ENCODE assay signal across 8 cellular contexts in genomic region chr17:73231363-73231762, GRCh38. TPM values are rescaled to one million over a fixed set of nuclear protein-coding genes. Genes with fewer than 3 reads are reported as not detected.
DNase-seq lines count a peak whose midpoint lies in the region; ATAC-seq and TF ChIP-seq lines count a peak whose summit lies in the region.

No MANE protein-coding gene starts in this region.

- H3K36me3 ChIP-seq in OCI-LY1 (ENCODE audit: insufficient read depth, low read length) (peaks cover 31% of the 10 kb centered on the region), mesenchymal stem cell (ENCODE audit: control insufficient read depth in 1 of 2, insufficient read depth in 2 of 2, low read depth in 1 of 2, low read length in 2 of 2) (peaks cover 3 to 15% of the 10 kb centered on the region in 2 experiments), uterus (no peaks in the 10 kb centered on the region)

- H3K27ac ChIP-seq in OCI-LY1 (ENCODE audit: low read depth, low read length, poor library complexity, severe bottlenecking) (peak overlapping the region; percentile 12), mesenchymal stem cell (ENCODE audit: low read length, poor library complexity, severe bottlenecking) (peak overlapping the region; percentile 46), uterus (peak overlapping the region; percentile 75 to 84)

- no peak for ATAC-seq in HG03175 (IDR thresholded peaks at IDR 0.05; ENCODE audit: unreplicated experiment)

- H4K20me1 ChIP-seq in OCI-LY1 (ENCODE audit: insufficient read depth, low read length): no peaks in the 10 kb centered on the region

- no peak overlapping the region for H2AK5ac ChIP-seq in mesenchymal stem cell (ENCODE audit: low read length, severe bottlenecking)

- peak overlapping the region; percentile 1 to 14 for H3K23ac ChIP-seq in mesenchymal stem cell (ENCODE audit: low read length in 2 of 2)

- peak overlapping the region; percentile 51 for H2BK120ac ChIP-seq in mesenchymal stem cell (ENCODE audit: low read depth, low read length)

- no peaks in the 10 kb centered on the region; the same call in 1 of the 2 replicates for H3F3A ChIP-seq in OCI-LY1 (ENCODE audit: insufficient read depth, low read length)

- no peak for TF ChIP-seq POLR2A in uterus (IDR thresholded peaks at IDR 0.05)

- no peak overlapping the region for H4K91ac ChIP-seq in mesenchymal stem cell (ENCODE audit: low read length)

- H3K14ac ChIP-seq in mesenchymal stem cell (ENCODE audit: low read length in 2 of 2): no peak overlapping the region

- no peak overlapping the region for H2BK5ac ChIP-seq in mesenchymal stem cell (ENCODE audit: low read depth, low read length, poor library complexity, severe bottlenecking)

- H2AFZ ChIP-seq in OCI-LY1 (ENCODE audit: low read length) (no peak overlapping the region), mesenchymal stem cell (ENCODE audit: low read depth, low read length) (no peak overlapping the region)

- H4K8ac ChIP-seq in mesenchymal stem cell (ENCODE audit: low read length): no peak overlapping the region

- H3K4me1 ChIP-seq in OCI-LY1 (ENCODE audit: insufficient read depth, low read length, severe bottlenecking) (peaks cover 50% of the 10 kb centered on the region), mesenchymal stem cell (ENCODE audit: control insufficient read depth, insufficient read depth, low read depth, low read length) (peaks cover 13% of the 10 kb centered on the region), uterus (no peaks in the 10 kb centered on the region)

- no peak overlapping the region for H3K4ac ChIP-seq in mesenchymal stem cell (ENCODE audit: low read depth in 1 of 2, low read length in 2 of 2)

- WGBS in mesenchymal stem cell: under 1% methylated on average over 20 of the region's 21 CpGs

- H3K4me2 ChIP-seq in OCI-LY1 (ENCODE audit: low read length) (peak overlapping the region; percentile 96), mesenchymal stem cell (ENCODE audit: low read length, poor library complexity, severe bottlenecking) (peak overlapping the region; percentile 89)

- peak; percentile 68 to 70 for DNase-seq in NCI-H524 (lab: John Stamatoyannopoulos, UW)
- DNase-seq in NCI-H524 treated with DMSO at 0.1 percent for 48 hours (lab: John Stamatoyannopoulos, UW): no peak
- peak; percentile 36 for DNase-seq in cerebellum (ENCODE audit: low spot score)
- peak; percentile 62 for DNase-seq in mesenchymal stem cell
- DNase-seq in uterus: no peak
- DNase-seq in OCI-M2 (lab: John Stamatoyannopoulos, UW; ENCODE audit: unreplicated experiment): no peak

- intact Hi-C loops in uterus (cut with DNase I; ENCODE audit: low total_unique reads): no loop called here

- H3K27me3 ChIP-seq in OCI-LY1 (ENCODE audit: insufficient read depth, low read length): no peaks in the 10 kb centered on the region
- H3K27me3 ChIP-seq in mesenchymal stem cell (ENCODE audit: control insufficient read depth in 1 of 2, insufficient read depth in 1 of 2, low read length in 2 of 2): no peaks in the 10 kb centered on the region
- H3K27me3 ChIP-seq in uterus: no peaks in the 10 kb centered on the region

- peaks cover 10% of the 10 kb centered on the region for H3K79me1 ChIP-seq in mesenchymal stem cell (replicated peaks; ENCODE audit: low read length, poor library complexity, severe bottlenecking)

- H3K79me2 ChIP-seq in OCI-LY1 (ENCODE audit: insufficient read depth, low read length): peaks cover 49% of the 10 kb centered on the region

- no peak for TF ChIP-seq CTCF in OCI-LY1 (IDR thresholded peaks at IDR 0.05; ENCODE audit: low read length)
- TF ChIP-seq CTCF in uterus (IDR thresholded peaks at IDR 0.05): no peak

- H3K9ac ChIP-seq in OCI-LY1 (ENCODE audit: low read length) (peak overlapping the region; percentile 95), mesenchymal stem cell (ENCODE audit: low read length) (peak overlapping the region; percentile 93)

- H2BK15ac ChIP-seq in mesenchymal stem cell (ENCODE audit: low read depth, poor library complexity, severe bottlenecking): no peak overlapping the region

- no peaks in the 10 kb centered on the region for H3K9me2 ChIP-seq in OCI-LY1 (ENCODE audit: low read depth, low read length)

- no peaks in the 10 kb centered on the region for H3K9me3 ChIP-seq in OCI-LY1 (ENCODE audit: low read length)
- no peaks in the 10 kb centered on the region for H3K9me3 ChIP-seq in mesenchymal stem cell (ENCODE audit: control insufficient read depth, low read length)
- no peaks in the 10 kb centered on the region for H3K9me3 ChIP-seq in uterus

- no peak overlapping the region for H2BK12ac ChIP-seq in mesenchymal stem cell (ENCODE audit: low read length in 2 of 2)

- H3K4me3 ChIP-seq in OCI-LY1 (ENCODE audit: low read depth, low read length, poor library complexity, severe bottlenecking): peak overlapping the region; percentile 97
- peak overlapping the region; percentile 98 to 99 for H3K4me3 ChIP-seq in mesenchymal stem cell (ENCODE audit: insufficient read depth in 1 of 2, low read depth in 1 of 2, low read length in 2 of 2)
- peak overlapping the region; percentile 92 to 97 for H3K4me3 ChIP-seq in uterus

- H3K18ac ChIP-seq in mesenchymal stem cell (ENCODE audit: low read depth in 1 of 2, low read length in 2 of 2): peak overlapping the region; percentile 49 to 97

RNA-seq across cellular contexts. Expression of gene CPSF4L, which starts 30.3 kb away (rescaled TPM):
- not detected for total RNA-seq in cerebellum
- polyA plus RNA-seq in mesenchymal stem cell (2013, experiment 1 of 2): not detected
- polyA plus RNA-seq in mesenchymal stem cell (2013, experiment 2 of 2): not detected
- under 1 TPM in 1 of 4 donors, not detected in 3; 0.34 TPM for total RNA-seq in uterus

RNA-seq across cellular contexts. Expression of gene COG1, which starts 38.5 kb away (rescaled TPM):
- total RNA-seq in cerebellum: 24.0 TPM
- 39.7 TPM for polyA plus RNA-seq in mesenchymal stem cell (2013, experiment 1 of 2)
- polyA plus RNA-seq in mesenchymal stem cell (2013, experiment 2 of 2): 37.5 TPM
- 10 to 100 TPM; 18.8 to 61.6 (median 22.7) TPM for total RNA-seq in uterus

Comparison
In these comparisons a context has a peak if more than half of its experiments do, and no peak if none do; other contexts are left out.
1. DNase-seq: peak in NCI-H524 (2 of 2), cerebellum (single experiment) and mesenchymal stem cell (single experiment); none in NCI-H524 treated with DMSO at 0.1 percent for 48 hours (single experiment), uterus (0 of 2) and OCI-M2 (single experiment).
2. H3K27ac ChIP-seq: peak in every context shown above with its lines; median percentile 80 in uterus; 46 in mesenchymal stem cell; 12 in OCI-LY1.
3. Peak in every context shown above with its lines, with median percentiles within 50 percentile points of each other: H3K4me3 ChIP-seq.